1 cellular context compared by ENCODE assay signal in the genomic region with DNA sequence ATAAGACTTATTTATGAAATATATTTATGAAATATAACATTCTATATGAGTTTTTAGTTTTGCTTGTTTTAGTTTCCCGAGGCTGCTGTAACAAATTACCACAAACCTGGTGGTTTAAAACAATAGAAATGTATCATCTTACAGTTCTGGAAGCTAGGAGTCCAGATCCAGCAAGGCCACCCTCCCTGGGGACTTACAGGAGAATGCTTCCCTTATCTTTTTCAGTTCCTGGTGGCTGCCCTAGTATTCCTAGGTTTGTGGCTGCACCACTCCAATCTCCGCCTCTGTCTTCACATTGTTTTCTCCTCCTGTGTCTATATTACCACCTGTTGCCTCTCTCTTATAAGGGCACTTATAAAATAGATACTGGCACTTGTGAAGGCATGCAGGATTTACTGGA.
TF ChIP-seq lines count a peak whose summit lies in the region.

No MANE protein-coding gene starts in this region.

TF ChIP-seq in GM23338, 12 proteins besides CTCF, POLR2A, EP300 and RAD21 (continued from another document):
- TF ChIP-seq, protein P1, sequence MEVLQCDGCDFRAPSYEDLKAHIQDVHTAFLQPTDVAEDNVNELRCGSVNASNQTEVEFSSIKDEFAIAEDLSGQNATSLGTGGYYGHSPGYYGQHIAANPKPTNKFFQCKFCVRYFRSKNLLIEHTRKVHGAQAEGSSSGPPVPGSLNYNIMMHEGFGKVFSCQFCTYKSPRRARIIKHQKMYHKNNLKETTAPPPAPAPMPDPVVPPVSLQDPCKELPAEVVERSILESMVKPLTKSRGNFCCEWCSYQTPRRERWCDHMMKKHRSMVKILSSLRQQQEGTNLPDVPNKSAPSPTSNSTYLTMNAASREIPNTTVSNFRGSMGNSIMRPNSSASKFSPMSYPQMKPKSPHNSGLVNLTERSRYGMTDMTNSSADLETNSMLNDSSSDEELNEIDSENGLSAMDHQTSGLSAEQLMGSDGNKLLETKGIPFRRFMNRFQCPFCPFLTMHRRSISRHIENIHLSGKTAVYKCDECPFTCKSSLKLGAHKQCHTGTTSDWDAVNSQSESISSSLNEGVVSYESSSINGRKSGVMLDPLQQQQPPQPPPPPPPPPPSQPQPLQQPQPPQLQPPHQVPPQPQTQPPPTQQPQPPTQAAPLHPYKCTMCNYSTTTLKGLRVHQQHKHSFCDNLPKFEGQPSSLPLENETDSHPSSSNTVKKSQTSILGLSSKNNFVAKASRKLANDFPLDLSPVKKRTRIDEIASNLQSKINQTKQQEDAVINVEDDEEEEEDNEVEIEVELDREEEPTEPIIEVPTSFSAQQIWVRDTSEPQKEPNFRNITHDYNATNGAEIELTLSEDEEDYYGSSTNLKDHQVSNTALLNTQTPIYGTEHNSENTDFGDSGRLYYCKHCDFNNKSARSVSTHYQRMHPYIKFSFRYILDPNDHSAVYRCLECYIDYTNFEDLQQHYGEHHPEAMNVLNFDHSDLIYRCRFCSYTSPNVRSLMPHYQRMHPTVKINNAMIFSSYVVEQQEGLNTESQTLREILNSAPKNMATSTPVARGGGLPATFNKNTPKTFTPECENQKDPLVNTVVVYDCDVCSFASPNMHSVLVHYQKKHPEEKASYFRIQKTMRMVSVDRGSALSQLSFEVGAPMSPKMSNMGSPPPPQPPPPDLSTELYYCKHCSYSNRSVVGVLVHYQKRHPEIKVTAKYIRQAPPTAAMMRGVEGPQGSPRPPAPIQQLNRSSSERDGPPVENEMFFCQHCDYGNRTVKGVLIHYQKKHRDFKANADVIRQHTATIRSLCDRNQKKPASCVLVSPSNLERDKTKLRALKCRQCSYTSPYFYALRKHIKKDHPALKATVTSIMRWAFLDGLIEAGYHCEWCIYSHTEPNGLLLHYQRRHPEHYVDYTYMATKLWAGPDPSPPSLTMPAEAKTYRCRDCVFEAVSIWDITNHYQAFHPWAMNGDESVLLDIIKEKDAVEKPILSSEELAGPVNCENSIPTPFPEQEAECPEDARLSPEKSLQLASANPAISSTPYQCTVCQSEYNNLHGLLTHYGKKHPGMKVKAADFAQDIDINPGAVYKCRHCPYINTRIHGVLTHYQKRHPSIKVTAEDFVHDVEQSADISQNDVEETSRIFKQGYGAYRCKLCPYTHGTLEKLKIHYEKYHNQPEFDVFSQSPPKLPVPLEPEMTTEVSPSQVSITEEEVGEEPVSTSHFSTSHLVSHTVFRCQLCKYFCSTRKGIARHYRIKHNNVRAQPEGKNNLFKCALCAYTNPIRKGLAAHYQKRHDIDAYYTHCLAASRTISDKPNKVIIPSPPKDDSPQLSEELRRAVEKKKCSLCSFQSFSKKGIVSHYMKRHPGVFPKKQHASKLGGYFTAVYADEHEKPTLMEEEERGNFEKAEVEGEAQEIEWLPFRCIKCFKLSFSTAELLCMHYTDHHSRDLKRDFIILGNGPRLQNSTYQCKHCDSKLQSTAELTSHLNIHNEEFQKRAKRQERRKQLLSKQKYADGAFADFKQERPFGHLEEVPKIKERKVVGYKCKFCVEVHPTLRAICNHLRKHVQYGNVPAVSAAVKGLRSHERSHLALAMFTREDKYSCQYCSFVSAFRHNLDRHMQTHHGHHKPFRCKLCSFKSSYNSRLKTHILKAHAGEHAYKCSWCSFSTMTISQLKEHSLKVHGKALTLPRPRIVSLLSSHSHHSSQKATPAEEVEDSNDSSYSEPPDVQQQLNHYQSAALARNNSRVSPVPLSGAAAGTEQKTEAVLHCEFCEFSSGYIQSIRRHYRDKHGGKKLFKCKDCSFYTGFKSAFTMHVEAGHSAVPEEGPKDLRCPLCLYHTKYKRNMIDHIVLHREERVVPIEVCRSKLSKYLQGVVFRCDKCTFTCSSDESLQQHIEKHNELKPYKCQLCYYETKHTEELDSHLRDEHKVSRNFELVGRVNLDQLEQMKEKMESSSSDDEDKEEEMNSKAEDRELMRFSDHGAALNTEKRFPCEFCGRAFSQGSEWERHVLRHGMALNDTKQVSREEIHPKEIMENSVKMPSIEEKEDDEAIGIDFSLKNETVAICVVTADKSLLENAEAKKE (CRISPR knock-in tag; IDR thresholded peaks at IDR 0.05): no peak
- TF ChIP-seq ZNF331 (CRISPR knock-in tag; IDR thresholded peaks at IDR 0.05; ENCODE audit: low read depth) (no peak), EZH2 (IDR thresholded peaks at IDR 0.05; ENCODE audit: low read depth, unreplicated experiment) (no peak), JUNB (IDR thresholded peaks at IDR 0.05; ENCODE audit: unreplicated experiment) (no peak), NANOG (IDR thresholded peaks at IDR 0.05; ENCODE audit: borderline replicate concordance) (no peak)
- TF ChIP-seq, protein P2, sequence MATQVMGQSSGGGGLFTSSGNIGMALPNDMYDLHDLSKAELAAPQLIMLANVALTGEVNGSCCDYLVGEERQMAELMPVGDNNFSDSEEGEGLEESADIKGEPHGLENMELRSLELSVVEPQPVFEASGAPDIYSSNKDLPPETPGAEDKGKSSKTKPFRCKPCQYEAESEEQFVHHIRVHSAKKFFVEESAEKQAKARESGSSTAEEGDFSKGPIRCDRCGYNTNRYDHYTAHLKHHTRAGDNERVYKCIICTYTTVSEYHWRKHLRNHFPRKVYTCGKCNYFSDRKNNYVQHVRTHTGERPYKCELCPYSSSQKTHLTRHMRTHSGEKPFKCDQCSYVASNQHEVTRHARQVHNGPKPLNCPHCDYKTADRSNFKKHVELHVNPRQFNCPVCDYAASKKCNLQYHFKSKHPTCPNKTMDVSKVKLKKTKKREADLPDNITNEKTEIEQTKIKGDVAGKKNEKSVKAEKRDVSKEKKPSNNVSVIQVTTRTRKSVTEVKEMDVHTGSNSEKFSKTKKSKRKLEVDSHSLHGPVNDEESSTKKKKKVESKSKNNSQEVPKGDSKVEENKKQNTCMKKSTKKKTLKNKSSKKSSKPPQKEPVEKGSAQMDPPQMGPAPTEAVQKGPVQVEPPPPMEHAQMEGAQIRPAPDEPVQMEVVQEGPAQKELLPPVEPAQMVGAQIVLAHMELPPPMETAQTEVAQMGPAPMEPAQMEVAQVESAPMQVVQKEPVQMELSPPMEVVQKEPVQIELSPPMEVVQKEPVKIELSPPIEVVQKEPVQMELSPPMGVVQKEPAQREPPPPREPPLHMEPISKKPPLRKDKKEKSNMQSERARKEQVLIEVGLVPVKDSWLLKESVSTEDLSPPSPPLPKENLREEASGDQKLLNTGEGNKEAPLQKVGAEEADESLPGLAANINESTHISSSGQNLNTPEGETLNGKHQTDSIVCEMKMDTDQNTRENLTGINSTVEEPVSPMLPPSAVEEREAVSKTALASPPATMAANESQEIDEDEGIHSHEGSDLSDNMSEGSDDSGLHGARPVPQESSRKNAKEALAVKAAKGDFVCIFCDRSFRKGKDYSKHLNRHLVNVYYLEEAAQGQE (IDR thresholded peaks at IDR 0.05; ENCODE audit: unreplicated experiment): no peak
